ENCODE assay signal across 8 cellular contexts in the genomic region with DNA sequence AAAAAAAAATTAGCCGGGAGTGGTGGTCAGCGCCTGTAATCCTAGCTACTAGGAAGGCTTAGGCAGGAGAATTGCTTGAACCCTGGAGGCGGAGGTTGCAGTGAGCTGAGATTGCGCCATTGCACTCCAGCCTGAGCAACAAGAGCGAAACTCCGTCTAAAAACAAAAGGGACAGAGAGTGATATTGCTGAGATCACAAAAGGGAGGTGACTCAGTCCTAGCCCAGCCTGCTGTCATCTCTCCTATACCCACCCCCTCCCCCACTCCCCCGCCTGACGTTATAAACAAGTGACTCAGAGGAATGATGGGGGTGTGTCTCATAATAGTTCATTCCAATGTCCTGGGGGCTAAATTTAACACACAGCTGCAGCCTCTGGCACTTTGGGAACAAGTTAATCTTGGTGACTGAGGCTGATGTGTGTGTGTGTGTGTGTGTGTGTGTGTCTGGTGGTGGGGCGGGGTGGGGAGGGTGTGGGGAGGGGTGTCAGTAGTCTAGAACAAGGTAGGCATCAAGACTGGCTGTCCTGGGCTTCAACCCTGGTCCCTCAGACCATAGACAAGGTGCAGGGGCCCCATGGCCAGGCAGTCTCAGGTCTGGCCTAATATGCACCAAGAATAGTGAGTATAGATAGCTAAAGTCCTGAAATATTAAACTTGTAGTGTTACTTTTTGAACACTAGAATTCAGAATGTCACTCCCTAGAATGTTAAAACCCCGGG. TPM values are rescaled to one million over a fixed set of nuclear protein-coding genes. Genes with fewer than 3 reads are reported as not detected.
DNase-seq lines count a peak whose midpoint lies in the region; ATAC-seq, FAIRE-seq and TF ChIP-seq lines count a peak whose summit lies in the region.

No MANE protein-coding gene starts in this region.

- peak; percentile 73 to 88 for ATAC-seq in A549
- ATAC-seq in Right ventricle myocardium superior (ENCODE audit: poor library complexity): peak; percentile 89
- ATAC-seq in GM21360 (IDR thresholded peaks at IDR 0.05; ENCODE audit: unreplicated experiment): no peak

- WGBS in A549 (ENCODE audit: missing lambda C conversion rate): 16% methylated on average over 9 of the region's 10 CpGs
- WGBS in smooth muscle cell (ENCODE audit: low lambda C conversion rate): 33% methylated on average over 10 of the region's 10 CpGs
- WGBS in spleen, 5 donors: 61 to 74% (median 65%) methylated on average over 9 to 10 of the region's 10 CpGs

- TF ChIP-seq RAD21 in A549 (conservative IDR thresholded peaks at IDR 0.05 in 1 of 2, IDR thresholded peaks at IDR 0.05 in 1 of 2): no peak

- no peak overlapping the region for H2AFZ ChIP-seq in smooth muscle cell (ENCODE audit: low read depth)

- no peaks in the 10 kb centered on the region for H4K20me1 ChIP-seq in smooth muscle cell (ENCODE audit: low read depth)

- peaks cover 9% of the 10 kb centered on the region; the same call in 1 of the 3 replicates for H3K4me1 ChIP-seq in A549
- H3K4me1 ChIP-seq in smooth muscle cell (ENCODE audit: low read depth): no peaks in the 10 kb centered on the region
- peaks cover 0 to 10% (median 3%) of the 10 kb centered on the region in 6 donors for H3K4me1 ChIP-seq in spleen

- H3K27me3 ChIP-seq in smooth muscle cell (ENCODE audit: low read depth) (no peaks in the 10 kb centered on the region), spleen (replicated peaks in 1 of 7) (peaks cover 0 to 47% (median 12%) of the 10 kb centered on the region in 7 donors)

- POLR2A ChIA-PET in A549 (lab: Yijun Ruan, JAX): no interaction called here

- H3K4me3 ChIP-seq in A549: no peak overlapping the region
- peak overlapping the region; percentile 18 for H3K4me3 ChIP-seq in smooth muscle cell
- H3K4me3 ChIP-seq in spleen: no peak overlapping the region

- no peak for FAIRE-seq in A549 (lab: Jason Lieb, UNC)

- no peak overlapping the region for H3K27ac ChIP-seq in A549
- peak overlapping the region; percentile 49 for H3K27ac ChIP-seq in smooth muscle cell (ENCODE audit: low read depth)
- H3K27ac ChIP-seq in spleen: no peak overlapping the region

- TF ChIP-seq EP300 in A549 (IDR thresholded peaks at IDR 0.05): no peak

- no peaks in the 10 kb centered on the region for H3K79me2 ChIP-seq in smooth muscle cell (ENCODE audit: low read depth)

- H3K9me3 ChIP-seq in A549 (no peaks in the 10 kb centered on the region), smooth muscle cell (replicated peaks; ENCODE audit: low read depth) (no peaks in the 10 kb centered on the region), spleen (no peaks in the 10 kb centered on the region)

- DNase-seq in A549 (ENCODE audit: low read depth in 1 of 2, low spot score in 1 of 2) (peak; percentile 53 to 76), HS-27A (ENCODE audit: low read depth) (peak; percentile 87), Right ventricle myocardium superior (peak; percentile 68), smooth muscle cell (lab: John Stamatoyannopoulos, UW; ENCODE audit: unreplicated experiment) (peak; percentile 16), spleen (no peak), cortex of kidney (lab: John Stamatoyannopoulos, UW) (no peak)
- peak; percentile 68 to 70 for DNase-seq in activated T-cell treated with anti-CD3 and anti-CD28 coated beads, Interleukin-2, amount 50 U/mL, for 48 hours

- CTCF ChIA-PET in A549 (lab: Yijun Ruan, JAX): interaction anchor here (0.7 to 1.1 kb wide), 2 partner anchors 70 to 71 kb away, joined by 3 read pairs; no protein-coding TSS in a partner anchor

- H3K36me3 ChIP-seq in smooth muscle cell (ENCODE audit: low read depth) (no peaks in the 10 kb centered on the region), spleen (no peaks in the 10 kb centered on the region)

- no peak for TF ChIP-seq POLR2A in A549 (IDR thresholded peaks at IDR 0.05; ENCODE audit: low read length)
- TF ChIP-seq POLR2A in spleen (IDR thresholded peaks at IDR 0.05): no peak

- TF ChIP-seq CTCF in A549 (IDR thresholded peaks at IDR 0.05) (no peak), smooth muscle cell (IDR thresholded peaks at IDR 0.05; ENCODE audit: borderline replicate concordance, insufficient read depth, poor library complexity, severe bottlenecking) (no peak), spleen (IDR thresholded peaks at IDR 0.05 in 8 of 11, conservative IDR thresholded peaks at IDR 0.05 in 3 of 11) (no peak)

- peak overlapping the region; percentile 37 for H3K4me2 ChIP-seq in A549
- H3K4me2 ChIP-seq in smooth muscle cell: peak overlapping the region; percentile 59

- intact Hi-C loops in Right ventricle myocardium superior (cut with DNase I): no loop called here
- intact Hi-C loops in spleen (cut with DNase I; ENCODE audit: low total_unique reads): no loop called here

- no peaks in the 10 kb centered on the region for H3F3A ChIP-seq in smooth muscle cell (ENCODE audit: low read depth)

- peak overlapping the region; percentile 28 for H3K9ac ChIP-seq in smooth muscle cell (ENCODE audit: low read depth)

TF ChIP-seq in A549, 52 proteins besides CTCF, POLR2A, EP300 and RAD21:
- TF ChIP-seq BHLHE40 (IDR thresholded peaks at IDR 0.05; ENCODE audit: low read depth, low read length): no peak
- TF ChIP-seq, protein P1, sequence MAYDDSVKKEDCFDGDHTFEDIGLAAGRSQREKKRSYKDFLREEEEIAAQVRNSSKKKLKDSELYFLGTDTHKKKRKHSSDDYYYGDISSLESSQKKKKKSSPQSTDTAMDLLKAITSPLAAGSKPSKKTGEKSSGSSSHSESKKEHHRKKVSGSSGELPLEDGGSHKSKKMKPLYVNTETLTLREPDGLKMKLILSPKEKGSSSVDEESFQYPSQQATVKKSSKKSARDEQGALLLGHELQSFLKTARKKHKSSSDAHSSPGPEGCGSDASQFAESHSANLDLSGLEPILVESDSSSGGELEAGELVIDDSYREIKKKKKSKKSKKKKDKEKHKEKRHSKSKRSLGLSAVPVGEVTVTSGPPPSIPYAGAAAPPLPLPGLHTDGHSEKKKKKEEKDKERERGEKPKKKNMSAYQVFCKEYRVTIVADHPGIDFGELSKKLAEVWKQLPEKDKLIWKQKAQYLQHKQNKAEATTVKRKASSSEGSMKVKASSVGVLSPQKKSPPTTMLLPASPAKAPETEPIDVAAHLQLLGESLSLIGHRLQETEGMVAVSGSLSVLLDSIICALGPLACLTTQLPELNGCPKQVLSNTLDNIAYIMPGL (CRISPR knock-in tag; IDR thresholded peaks at IDR 0.05; ENCODE audit: borderline replicate concordance): no peak
- TF ChIP-seq JUNB (IDR thresholded peaks at IDR 0.05): 0 out of 2 replicates have a peak, but pooled peaks have one; percentile 32
- 0 out of 2 replicates have a peak, but pooled peaks have one; percentile 37 for TF ChIP-seq FOSL2 (IDR thresholded peaks at IDR 0.05)
- no peak for TF ChIP-seq FOSL2 (CRISPR knock-in tag; IDR thresholded peaks at IDR 0.05)
TF ChIP-seq in A549: peak in this region for 2.

RNA-seq across cellular contexts. Expression of a gene that starts 1.3 kb away (rescaled TPM):
- not detected in 2 replicates for polyA plus RNA-seq in A549 (2011; rRNA removed)
- polyA plus RNA-seq in A549 (2012; cell fraction: cytosol; rRNA removed): not detected in 2 replicates
- not detected in 2 replicates for polyA plus RNA-seq in A549 (2012; cell fraction: nucleus; rRNA removed)
- not detected in 3 replicates for polyA plus RNA-seq in A549 (2017; fragmentation: RNase III; extraction: RNeasy Plus Mini Kit Qiagen cat#74134 plus additional on column Dnase treatment)
- not detected in 2 replicates for polyA minus RNA-seq in A549 (2011; rRNA and poly(A)+ RNA removed)
- total RNA-seq in Right ventricle myocardium superior: 0.11 TPM
- total RNA-seq in smooth muscle cell: not detected in 2 replicates
- polyA plus RNA-seq in smooth muscle cell: not detected in 2 replicates
- not detected for total RNA-seq in spleen
- under 1 TPM in 2 of 3 donors, not detected in 1; 0.03 to 0.17 TPM for polyA plus RNA-seq in spleen

RNA-seq across cellular contexts. Expression of a gene that starts 18.6 kb away (rescaled TPM):
- polyA plus RNA-seq in A549 (2011; rRNA removed) (not detected in 2 replicates), A549 (2017; fragmentation: RNase III; extraction: RNeasy Plus Mini Kit Qiagen cat#74134 plus additional on column Dnase treatment) (not detected in 3 replicates), smooth muscle cell (not detected in 2 replicates), spleen (under 1 TPM in 2 of 3 donors, not detected in 1; 0.13 to 0.42 TPM)
- not detected in 2 replicates for polyA plus RNA-seq in A549 (2012; cell fraction: cytosol; rRNA removed)
- 0.11 and 0.17 TPM in 2 replicates for polyA plus RNA-seq in A549 (2012; cell fraction: nucleus; rRNA removed)
- not detected in 2 replicates for polyA minus RNA-seq in A549 (2011; rRNA and poly(A)+ RNA removed)
- total RNA-seq in Right ventricle myocardium superior (486 TPM), smooth muscle cell (not detected in 2 replicates), spleen (not detected)

RNA-seq across cellular contexts. Expression of a gene that starts 30.5 kb away (rescaled TPM):
- polyA plus RNA-seq in A549 (2011; rRNA removed) (2.5 and 3.0 TPM in 2 replicates), A549 (2017; fragmentation: RNase III; extraction: RNeasy Plus Mini Kit Qiagen cat#74134 plus additional on column Dnase treatment) (5.2 to 7.1 TPM (median 6.8 TPM) in 3 replicates), smooth muscle cell (4.6 TPM in 2 replicates), spleen (1 to 10 TPM; 2.1 to 5.0 (median 2.5) TPM)
- polyA plus RNA-seq in A549 (2012; cell fraction: cytosol; rRNA removed): 3.8 and 5.1 TPM in 2 replicates
- polyA plus RNA-seq in A549 (2012; cell fraction: nucleus; rRNA removed): 9.6 and 12.8 TPM in 2 replicates
- polyA minus RNA-seq in A549 (2011; rRNA and poly(A)+ RNA removed): 6.3 and 8.0 TPM in 2 replicates
- total RNA-seq in Right ventricle myocardium superior (82.3 TPM), smooth muscle cell (6.5 and 7.7 TPM in 2 replicates), spleen (10 to 100 TPM in 6 of 7 donors, 1 to 10 TPM in 1; 9.9 to 22.2 (median 16.3) TPM)

Comparison
In these comparisons a context has a peak if more than half of its experiments do, and no peak if none do; other contexts are left out.
1. DNase-seq: peak in A549 (2 of 2), HS-27A (single experiment), activated T-cell treated with anti-CD3 and anti-CD28 coated beads, Interleukin-2, amount 50 U/mL, for 48 hours (2 of 2), Right ventricle myocardium superior (single experiment) and smooth muscle cell (single experiment); none in spleen (single experiment) and cortex of kidney (single experiment).
2. RNA of a gene that starts 18.6 kb away (total RNA-seq): 486 TPM in Right ventricle myocardium superior (single experiment); not detected in smooth muscle cell and not detected in spleen; every median in the first group is over 100 times any median in the second.